21 cellular contexts compared by ENCODE assay signal in the genomic region with DNA sequence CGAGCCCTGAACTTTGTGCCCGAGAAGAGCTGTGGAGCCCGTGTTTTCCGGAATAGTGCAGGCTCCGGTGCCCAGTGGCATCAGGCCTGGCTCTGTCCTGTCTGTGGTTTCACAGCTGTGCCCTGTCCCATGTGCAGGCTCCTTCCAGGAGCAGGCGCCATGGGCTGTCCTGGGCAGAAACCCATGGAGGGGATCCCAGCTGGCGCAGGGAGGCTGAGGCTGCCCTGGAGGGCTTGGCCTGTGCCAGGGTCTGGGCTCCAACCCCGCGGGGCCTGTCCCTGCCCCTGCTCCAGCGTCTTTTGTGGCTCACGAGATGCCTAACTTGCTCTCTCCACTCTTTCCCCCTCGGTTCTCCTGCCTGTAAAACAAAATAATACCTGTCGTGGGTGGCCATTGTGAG. TPM values are rescaled to one million over a fixed set of nuclear protein-coding genes. Genes with fewer than 3 reads are reported as not detected.
"Had no signal": no experiment of that assay in that cellular context is flagged by ENCODE, and none has a peak within 500 bp of the region (broad histone marks: within the 10 kb centered on the region; RNA-seq: fewer than 3 reads in every experiment).

No MANE protein-coding gene starts in this region.

- H3K9me3 ChIP-seq: ascending aorta, body of pancreas had no signal

- H3K36me3 ChIP-seq: ascending aorta had no signal

- H3K4me3 ChIP-seq: ascending aorta, body of pancreas had no signal

- H3K27me3 ChIP-seq: ascending aorta, body of pancreas had no signal

- H3K27ac ChIP-seq: ascending aorta, body of pancreas had no signal

- ATAC-seq: activated CD8-positive, alpha-beta T cell treated with anti-CD3 and anti-CD28 coated beads, Interleukin-2, amount 10 ng/mL, durations not matched to agents 7 days and 5 days; body of pancreas; PC-3; T-helper 17 cell; WTC11 had no signal

- H3K4me1 ChIP-seq: ascending aorta had no signal

- DNase-seq: activated CD4-positive, alpha-beta T cell treated with anti-CD3 and anti-CD28 coated beads for 48 hours; activated CD4-positive, alpha-beta T cell treated with anti-CD3 and anti-CD28 coated beads, Interleukin-2, amount 50 U/mL, for 4 hours; activated CD4-positive, CD25-positive, alpha-beta regulatory T cell treated with anti-CD3 and anti-CD28 coated beads, Interleukin-2, amount 50 U/mL, for 72 hours; activated CD8-positive, alpha-beta memory T cell treated with anti-CD3 and anti-CD28 coated beads, Interleukin-2, amount 50 U/mL, for 48 hours; activated CD8-positive, alpha-beta T cell treated with anti-CD3 and anti-CD28 coated beads, Interleukin-2, amount 10 ng/mL, durations not matched to agents 7 days and 5 days; activated effector memory CD4-positive, alpha-beta T cell treated with Interleukin-2 at 50 U/mL for 16 hours; activated naive CD4-positive, alpha-beta T cell; activated T-cell treated with anti-CD3 and anti-CD28 coated beads, Interleukin-2, amount 50 U/mL, for 1 hour; body of pancreas; NCI-H1105 treated with DMSO at 0.1 percent for 48 hours; NCI-H146; NCI-H187 treated with DMSO at 0.1 percent for 48 hours; NCI-H2081 treated with DMSO at 0.1 percent for 48 hours; NCI-H446; NCI-H524; SIG-M5; T-helper 17 cell; T-helper 9 cell had no signal

RNA-seq across cellular contexts. Expression of a gene that starts 23.3 kb away (rescaled TPM):
- total RNA-seq: activated CD8-positive, alpha-beta T cell treated with anti-CD3 and anti-CD28 coated beads, Interleukin-2, amount 10 ng/mL, durations not matched to agents 7 days and 5 days; PC-3; T-helper 17 cell had no signal

RNA-seq across cellular contexts. Expression of a gene that starts 46.3 kb away (rescaled TPM):
- total RNA-seq: activated CD8-positive, alpha-beta T cell treated with anti-CD3 and anti-CD28 coated beads, Interleukin-2, amount 10 ng/mL, durations not matched to agents 7 days and 5 days; PC-3 had no signal
